1 cellular context compared by ENCODE assay signal in the genomic region with DNA sequence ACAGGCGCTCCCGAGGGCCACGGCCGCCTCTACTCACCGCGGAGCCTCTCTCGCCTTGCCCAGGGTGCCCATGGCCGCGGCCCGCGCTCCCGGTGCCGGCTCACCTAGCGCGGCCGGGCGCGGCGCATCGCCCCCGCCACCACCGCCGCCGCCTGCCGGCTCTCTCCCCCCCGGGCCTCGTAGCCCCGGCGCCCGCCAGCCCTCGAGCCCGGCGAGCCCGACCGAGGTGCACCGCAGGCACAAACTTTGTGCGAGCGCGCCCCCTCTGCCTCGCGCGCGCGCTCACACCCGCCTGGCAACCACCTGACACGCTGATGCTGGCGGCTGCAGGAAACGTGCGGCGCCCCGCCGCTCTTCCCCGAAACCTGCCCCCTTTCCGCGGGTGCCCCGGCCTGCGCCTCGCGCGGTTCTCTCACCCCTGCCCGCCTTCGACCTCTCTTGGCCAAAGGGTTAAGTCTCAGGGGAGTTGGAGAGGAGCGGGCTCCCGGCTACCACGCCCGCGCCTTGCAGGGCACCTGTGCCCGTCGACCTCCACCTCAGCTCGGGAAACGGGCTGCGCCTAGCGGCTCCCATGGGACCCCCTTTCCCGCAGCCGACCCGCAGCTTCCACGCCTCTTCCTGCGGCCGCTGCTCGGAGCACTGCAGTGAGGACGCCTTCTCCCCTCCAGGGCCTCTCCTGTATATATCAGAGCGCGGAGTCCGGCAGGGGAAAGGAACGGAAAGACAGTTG.
TF ChIP-seq lines count a peak whose summit lies in the region.

A gene (minus strand): TSS at position 258 of the 730 bp plus-strand sequence. CDS start 186 bp downstream, at position 72.

TF ChIP-seq in HEK293, 187 proteins besides CTCF, POLR2A, EP300 and RAD21 (continued from another document and continues in another):
- TF ChIP-seq, protein P1, sequence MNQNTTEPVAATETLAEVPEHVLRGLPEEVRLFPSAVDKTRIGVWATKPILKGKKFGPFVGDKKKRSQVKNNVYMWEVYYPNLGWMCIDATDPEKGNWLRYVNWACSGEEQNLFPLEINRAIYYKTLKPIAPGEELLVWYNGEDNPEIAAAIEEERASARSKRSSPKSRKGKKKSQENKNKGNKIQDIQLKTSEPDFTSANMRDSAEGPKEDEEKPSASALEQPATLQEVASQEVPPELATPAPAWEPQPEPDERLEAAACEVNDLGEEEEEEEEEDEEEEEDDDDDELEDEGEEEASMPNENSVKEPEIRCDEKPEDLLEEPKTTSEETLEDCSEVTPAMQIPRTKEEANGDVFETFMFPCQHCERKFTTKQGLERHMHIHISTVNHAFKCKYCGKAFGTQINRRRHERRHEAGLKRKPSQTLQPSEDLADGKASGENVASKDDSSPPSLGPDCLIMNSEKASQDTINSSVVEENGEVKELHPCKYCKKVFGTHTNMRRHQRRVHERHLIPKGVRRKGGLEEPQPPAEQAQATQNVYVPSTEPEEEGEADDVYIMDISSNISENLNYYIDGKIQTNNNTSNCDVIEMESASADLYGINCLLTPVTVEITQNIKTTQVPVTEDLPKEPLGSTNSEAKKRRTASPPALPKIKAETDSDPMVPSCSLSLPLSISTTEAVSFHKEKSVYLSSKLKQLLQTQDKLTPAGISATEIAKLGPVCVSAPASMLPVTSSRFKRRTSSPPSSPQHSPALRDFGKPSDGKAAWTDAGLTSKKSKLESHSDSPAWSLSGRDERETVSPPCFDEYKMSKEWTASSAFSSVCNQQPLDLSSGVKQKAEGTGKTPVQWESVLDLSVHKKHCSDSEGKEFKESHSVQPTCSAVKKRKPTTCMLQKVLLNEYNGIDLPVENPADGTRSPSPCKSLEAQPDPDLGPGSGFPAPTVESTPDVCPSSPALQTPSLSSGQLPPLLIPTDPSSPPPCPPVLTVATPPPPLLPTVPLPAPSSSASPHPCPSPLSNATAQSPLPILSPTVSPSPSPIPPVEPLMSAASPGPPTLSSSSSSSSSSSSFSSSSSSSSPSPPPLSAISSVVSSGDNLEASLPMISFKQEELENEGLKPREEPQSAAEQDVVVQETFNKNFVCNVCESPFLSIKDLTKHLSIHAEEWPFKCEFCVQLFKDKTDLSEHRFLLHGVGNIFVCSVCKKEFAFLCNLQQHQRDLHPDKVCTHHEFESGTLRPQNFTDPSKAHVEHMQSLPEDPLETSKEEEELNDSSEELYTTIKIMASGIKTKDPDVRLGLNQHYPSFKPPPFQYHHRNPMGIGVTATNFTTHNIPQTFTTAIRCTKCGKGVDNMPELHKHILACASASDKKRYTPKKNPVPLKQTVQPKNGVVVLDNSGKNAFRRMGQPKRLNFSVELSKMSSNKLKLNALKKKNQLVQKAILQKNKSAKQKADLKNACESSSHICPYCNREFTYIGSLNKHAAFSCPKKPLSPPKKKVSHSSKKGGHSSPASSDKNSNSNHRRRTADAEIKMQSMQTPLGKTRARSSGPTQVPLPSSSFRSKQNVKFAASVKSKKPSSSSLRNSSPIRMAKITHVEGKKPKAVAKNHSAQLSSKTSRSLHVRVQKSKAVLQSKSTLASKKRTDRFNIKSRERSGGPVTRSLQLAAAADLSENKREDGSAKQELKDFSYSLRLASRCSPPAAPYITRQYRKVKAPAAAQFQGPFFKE (tag by site-specific recombination; IDR thresholded peaks at IDR 0.05; ENCODE audit: borderline replicate concordance), result no peak
- no peak for TF ChIP-seq KLF10 (tag by site-specific recombination; IDR thresholded peaks at IDR 0.05)
- no peak for TF ChIP-seq ZSCAN23 (tag by site-specific recombination; IDR thresholded peaks at IDR 0.05)
- TF ChIP-seq ZNF335 (tag by site-specific recombination; conservative IDR thresholded peaks at IDR 0.05), result peak; percentile 69
- TF ChIP-seq ZSCAN30 (tag by site-specific recombination; IDR thresholded peaks at IDR 0.05), result no peak
- TF ChIP-seq ZNF658 (tag by site-specific recombination; IDR thresholded peaks at IDR 0.05), result no peak
- TF ChIP-seq KLF8 (tag by site-specific recombination; IDR thresholded peaks at IDR 0.05), result no peak
- no peak for TF ChIP-seq ZNF214 (tag by site-specific recombination; IDR thresholded peaks at IDR 0.05; ENCODE audit: borderline replicate concordance)
- peak; percentile 98 for TF ChIP-seq ZNF341 (tag by site-specific recombination; IDR thresholded peaks at IDR 0.05; ENCODE audit: low read depth)
- TF ChIP-seq, protein P2, sequence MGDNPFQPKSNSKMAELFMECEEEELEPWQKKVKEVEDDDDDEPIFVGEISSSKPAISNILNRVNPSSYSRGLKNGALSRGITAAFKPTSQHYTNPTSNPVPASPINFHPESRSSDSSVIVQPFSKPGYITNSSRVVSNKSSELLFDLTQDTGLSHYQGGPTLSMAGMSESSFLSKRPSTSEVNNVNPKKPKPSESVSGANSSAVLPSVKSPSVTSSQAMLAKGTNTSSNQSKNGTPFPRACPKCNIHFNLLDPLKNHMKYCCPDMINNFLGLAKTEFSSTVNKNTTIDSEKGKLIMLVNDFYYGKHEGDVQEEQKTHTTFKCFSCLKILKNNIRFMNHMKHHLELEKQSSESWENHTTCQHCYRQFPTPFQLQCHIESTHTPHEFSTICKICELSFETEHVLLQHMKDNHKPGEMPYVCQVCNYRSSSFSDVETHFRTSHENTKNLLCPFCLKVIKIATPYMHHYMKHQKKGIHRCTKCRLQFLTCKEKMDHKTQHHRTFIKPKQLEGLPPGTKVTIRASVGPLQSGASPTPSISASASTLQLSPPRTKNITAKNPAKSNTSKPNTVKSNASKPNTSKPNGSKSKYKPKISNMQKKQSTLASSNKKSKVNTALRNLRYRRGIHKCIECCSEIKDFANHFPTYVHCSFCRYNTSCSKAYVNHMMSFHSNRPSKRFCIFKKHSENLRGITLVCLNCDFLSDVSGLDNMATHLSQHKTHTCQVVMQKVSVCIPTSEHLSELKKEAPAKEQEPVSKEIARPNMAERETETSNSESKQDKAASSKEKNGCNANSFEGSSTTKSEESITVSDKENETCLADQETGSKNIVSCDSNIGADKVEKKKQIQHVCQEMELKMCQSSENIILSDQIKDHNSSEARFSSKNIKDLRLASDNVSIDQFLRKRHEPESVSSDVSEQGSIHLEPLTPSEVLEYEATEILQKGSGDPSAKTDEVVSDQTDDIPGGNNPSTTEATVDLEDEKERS (tag by site-specific recombination; IDR thresholded peaks at IDR 0.05), result no peak
- TF ChIP-seq ZBTB8A (tag by site-specific recombination; IDR thresholded peaks at IDR 0.05), result peak; percentile 88
- TF ChIP-seq, protein P3, sequence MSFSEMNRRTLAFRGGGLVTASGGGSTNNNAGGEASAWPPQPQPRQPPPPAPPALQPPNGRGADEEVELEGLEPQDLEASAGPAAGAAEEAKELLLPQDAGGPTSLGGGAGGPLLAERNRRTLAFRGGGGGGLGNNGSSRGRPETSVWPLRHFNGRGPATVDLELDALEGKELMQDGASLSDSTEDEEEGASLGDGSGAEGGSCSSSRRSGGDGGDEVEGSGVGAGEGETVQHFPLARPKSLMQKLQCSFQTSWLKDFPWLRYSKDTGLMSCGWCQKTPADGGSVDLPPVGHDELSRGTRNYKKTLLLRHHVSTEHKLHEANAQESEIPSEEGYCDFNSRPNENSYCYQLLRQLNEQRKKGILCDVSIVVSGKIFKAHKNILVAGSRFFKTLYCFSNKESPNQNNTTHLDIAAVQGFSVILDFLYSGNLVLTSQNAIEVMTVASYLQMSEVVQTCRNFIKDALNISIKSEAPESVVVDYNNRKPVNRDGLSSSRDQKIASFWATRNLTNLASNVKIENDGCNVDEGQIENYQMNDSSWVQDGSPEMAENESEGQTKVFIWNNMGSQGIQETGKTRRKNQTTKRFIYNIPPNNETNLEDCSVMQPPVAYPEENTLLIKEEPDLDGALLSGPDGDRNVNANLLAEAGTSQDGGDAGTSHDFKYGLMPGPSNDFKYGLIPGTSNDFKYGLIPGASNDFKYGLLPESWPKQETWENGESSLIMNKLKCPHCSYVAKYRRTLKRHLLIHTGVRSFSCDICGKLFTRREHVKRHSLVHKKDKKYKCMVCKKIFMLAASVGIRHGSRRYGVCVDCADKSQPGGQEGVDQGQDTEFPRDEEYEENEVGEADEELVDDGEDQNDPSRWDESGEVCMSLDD (tag by site-specific recombination; IDR thresholded peaks at IDR 0.05), result peak; percentile 46; the same call in 1 of the 2 replicates
- TF ChIP-seq ZNF544 (tag by site-specific recombination; IDR thresholded peaks at IDR 0.05), result no peak
- peak; percentile 13; the same call in 1 of the 2 replicates for TF ChIP-seq ZBTB20 (tag by site-specific recombination; IDR thresholded peaks at IDR 0.05)
- TF ChIP-seq ZNF596 (tag by site-specific recombination; IDR thresholded peaks at IDR 0.05), result no peak
- TF ChIP-seq, protein P4, sequence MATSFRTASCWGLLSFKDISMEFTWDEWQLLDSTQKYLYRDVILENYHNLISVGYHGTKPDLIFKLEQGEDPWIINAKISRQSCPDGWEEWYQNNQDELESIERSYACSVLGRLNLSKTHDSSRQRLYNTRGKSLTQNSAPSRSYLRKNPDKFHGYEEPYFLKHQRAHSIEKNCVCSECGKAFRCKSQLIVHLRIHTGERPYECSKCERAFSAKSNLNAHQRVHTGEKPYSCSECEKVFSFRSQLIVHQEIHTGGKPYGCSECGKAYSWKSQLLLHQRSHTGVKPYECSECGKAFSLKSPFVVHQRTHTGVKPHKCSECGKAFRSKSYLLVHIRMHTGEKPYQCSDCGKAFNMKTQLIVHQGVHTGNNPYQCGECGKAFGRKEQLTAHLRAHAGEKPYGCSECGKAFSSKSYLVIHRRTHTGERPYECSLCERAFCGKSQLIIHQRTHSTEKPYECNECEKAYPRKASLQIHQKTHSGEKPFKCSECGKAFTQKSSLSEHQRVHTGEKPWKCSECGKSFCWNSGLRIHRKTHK (tag by site-specific recombination; IDR thresholded peaks at IDR 0.05), result no peak
- no peak for TF ChIP-seq SP7 (tag by site-specific recombination; IDR thresholded peaks at IDR 0.05)
- TF ChIP-seq ZNF768 (tag by site-specific recombination; IDR thresholded peaks at IDR 0.05), result no peak
- TF ChIP-seq ZNF354C (tag by site-specific recombination; IDR thresholded peaks at IDR 0.05; ENCODE audit: borderline replicate concordance, low read depth), result no peak
- no peak for TF ChIP-seq ZNF623 (tag by site-specific recombination; IDR thresholded peaks at IDR 0.05)
- TF ChIP-seq, protein P5, sequence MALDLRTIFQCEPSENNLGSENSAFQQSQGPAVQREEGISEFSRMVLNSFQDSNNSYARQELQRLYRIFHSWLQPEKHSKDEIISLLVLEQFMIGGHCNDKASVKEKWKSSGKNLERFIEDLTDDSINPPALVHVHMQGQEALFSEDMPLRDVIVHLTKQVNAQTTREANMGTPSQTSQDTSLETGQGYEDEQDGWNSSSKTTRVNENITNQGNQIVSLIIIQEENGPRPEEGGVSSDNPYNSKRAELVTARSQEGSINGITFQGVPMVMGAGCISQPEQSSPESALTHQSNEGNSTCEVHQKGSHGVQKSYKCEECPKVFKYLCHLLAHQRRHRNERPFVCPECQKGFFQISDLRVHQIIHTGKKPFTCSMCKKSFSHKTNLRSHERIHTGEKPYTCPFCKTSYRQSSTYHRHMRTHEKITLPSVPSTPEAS (tag by site-specific recombination; IDR thresholded peaks at IDR 0.05), result no peak
- TF ChIP-seq, protein P6, sequence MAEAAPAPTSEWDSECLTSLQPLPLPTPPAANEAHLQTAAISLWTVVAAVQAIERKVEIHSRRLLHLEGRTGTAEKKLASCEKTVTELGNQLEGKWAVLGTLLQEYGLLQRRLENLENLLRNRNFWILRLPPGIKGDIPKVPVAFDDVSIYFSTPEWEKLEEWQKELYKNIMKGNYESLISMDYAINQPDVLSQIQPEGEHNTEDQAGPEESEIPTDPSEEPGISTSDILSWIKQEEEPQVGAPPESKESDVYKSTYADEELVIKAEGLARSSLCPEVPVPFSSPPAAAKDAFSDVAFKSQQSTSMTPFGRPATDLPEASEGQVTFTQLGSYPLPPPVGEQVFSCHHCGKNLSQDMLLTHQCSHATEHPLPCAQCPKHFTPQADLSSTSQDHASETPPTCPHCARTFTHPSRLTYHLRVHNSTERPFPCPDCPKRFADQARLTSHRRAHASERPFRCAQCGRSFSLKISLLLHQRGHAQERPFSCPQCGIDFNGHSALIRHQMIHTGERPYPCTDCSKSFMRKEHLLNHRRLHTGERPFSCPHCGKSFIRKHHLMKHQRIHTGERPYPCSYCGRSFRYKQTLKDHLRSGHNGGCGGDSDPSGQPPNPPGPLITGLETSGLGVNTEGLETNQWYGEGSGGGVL (tag by site-specific recombination; IDR thresholded peaks at IDR 0.05), result no peak
- TF ChIP-seq, protein P7, sequence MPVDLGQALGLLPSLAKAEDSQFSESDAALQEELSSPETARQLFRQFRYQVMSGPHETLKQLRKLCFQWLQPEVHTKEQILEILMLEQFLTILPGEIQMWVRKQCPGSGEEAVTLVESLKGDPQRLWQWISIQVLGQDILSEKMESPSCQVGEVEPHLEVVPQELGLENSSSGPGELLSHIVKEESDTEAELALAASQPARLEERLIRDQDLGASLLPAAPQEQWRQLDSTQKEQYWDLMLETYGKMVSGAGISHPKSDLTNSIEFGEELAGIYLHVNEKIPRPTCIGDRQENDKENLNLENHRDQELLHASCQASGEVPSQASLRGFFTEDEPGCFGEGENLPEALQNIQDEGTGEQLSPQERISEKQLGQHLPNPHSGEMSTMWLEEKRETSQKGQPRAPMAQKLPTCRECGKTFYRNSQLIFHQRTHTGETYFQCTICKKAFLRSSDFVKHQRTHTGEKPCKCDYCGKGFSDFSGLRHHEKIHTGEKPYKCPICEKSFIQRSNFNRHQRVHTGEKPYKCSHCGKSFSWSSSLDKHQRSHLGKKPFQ (tag by site-specific recombination; IDR thresholded peaks at IDR 0.05), result no peak
- TF ChIP-seq, protein P8, sequence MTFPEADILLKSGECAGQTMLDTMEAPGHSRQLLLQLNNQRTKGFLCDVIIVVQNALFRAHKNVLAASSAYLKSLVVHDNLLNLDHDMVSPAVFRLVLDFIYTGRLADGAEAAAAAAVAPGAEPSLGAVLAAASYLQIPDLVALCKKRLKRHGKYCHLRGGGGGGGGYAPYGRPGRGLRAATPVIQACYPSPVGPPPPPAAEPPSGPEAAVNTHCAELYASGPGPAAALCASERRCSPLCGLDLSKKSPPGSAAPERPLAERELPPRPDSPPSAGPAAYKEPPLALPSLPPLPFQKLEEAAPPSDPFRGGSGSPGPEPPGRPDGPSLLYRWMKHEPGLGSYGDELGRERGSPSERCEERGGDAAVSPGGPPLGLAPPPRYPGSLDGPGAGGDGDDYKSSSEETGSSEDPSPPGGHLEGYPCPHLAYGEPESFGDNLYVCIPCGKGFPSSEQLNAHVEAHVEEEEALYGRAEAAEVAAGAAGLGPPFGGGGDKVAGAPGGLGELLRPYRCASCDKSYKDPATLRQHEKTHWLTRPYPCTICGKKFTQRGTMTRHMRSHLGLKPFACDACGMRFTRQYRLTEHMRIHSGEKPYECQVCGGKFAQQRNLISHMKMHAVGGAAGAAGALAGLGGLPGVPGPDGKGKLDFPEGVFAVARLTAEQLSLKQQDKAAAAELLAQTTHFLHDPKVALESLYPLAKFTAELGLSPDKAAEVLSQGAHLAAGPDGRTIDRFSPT (tag by site-specific recombination; IDR thresholded peaks at IDR 0.05), result peak; percentile 62
- TF ChIP-seq FEZF1 (tag by site-specific recombination; IDR thresholded peaks at IDR 0.05), result no peak
- TF ChIP-seq ZNF664 (tag by site-specific recombination; IDR thresholded peaks at IDR 0.05), result no peak
- TF ChIP-seq, protein P9, sequence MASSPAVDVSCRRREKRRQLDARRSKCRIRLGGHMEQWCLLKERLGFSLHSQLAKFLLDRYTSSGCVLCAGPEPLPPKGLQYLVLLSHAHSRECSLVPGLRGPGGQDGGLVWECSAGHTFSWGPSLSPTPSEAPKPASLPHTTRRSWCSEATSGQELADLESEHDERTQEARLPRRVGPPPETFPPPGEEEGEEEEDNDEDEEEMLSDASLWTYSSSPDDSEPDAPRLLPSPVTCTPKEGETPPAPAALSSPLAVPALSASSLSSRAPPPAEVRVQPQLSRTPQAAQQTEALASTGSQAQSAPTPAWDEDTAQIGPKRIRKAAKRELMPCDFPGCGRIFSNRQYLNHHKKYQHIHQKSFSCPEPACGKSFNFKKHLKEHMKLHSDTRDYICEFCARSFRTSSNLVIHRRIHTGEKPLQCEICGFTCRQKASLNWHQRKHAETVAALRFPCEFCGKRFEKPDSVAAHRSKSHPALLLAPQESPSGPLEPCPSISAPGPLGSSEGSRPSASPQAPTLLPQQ (tag by site-specific recombination; IDR thresholded peaks at IDR 0.05), result no peak
- TF ChIP-seq ZNF366 (tag by site-specific recombination; conservative IDR thresholded peaks at IDR 0.05), result no peak
- TF ChIP-seq ZNF223 (tag by site-specific recombination; IDR thresholded peaks at IDR 0.05), result no peak
